8 cellular contexts compared by ENCODE assay signal in genomic region chr17:35117984-35118383, GRCh38. TPM values are rescaled to one million over a fixed set of nuclear protein-coding genes. Genes with fewer than 3 reads are reported as not detected.
DNase-seq lines count a peak whose midpoint lies in the region; ATAC-seq, FAIRE-seq and TF ChIP-seq lines count a peak whose summit lies in the region.

No MANE protein-coding gene starts in this region.

- no peak for TF ChIP-seq POLR2A in H54 (IDR thresholded peaks at IDR 0.05; ENCODE audit: low read depth, low read length)

- intact Hi-C loops in CD14-positive monocyte (cut with micrococcal nuclease), result loop anchor here (2.0 to 10.0 kb wide), 5 partner anchors 121 to 693 kb away; no protein-coding TSS in a partner anchor

- TF ChIP-seq CTCF in CD14-positive monocyte (IDR thresholded peaks at IDR 0.05) (peak; percentile 14), H9 (conservative IDR thresholded peaks at IDR 0.05) (0 out of 3 replicates have a peak, but pooled peaks have one; percentile 14)

- no peak overlapping the region for H3K9ac ChIP-seq in H9 (ENCODE audit: extremely low read depth, insufficient read length, low read length)

- no peak overlapping the region for H3K4me2 ChIP-seq in H9 (ENCODE audit: insufficient read depth, insufficient read length, low read length)

- no peak overlapping the region for H4K8ac ChIP-seq in H9 (replicated peaks; ENCODE audit: insufficient read length, low read depth, low read length)

- H3K27ac ChIP-seq in H9 (ENCODE audit: insufficient read length, low read depth, low read length), result no peak overlapping the region

- no peak for FAIRE-seq in H54 (lab: Jason Lieb, UNC)

- no peaks in the 10 kb centered on the region for H3K9me3 ChIP-seq in H9 (ENCODE audit: control insufficient read depth, low read depth, low read length)

- DNase-seq in CD14-positive monocyte (ENCODE audit: low spot score) (no peak), H9 (no peak), kidney glomerular epithelial cell (lab: John Stamatoyannopoulos, UW) (peak; percentile 30), DMS153 (lab: John Stamatoyannopoulos, UW) (no peak), H54 (ENCODE audit: insufficient read length, low spot score) (no peak)
- DNase-seq in activated CD4-positive, alpha-beta T cell treated with anti-CD3 and anti-CD28 coated beads for 48 hours, result peak; percentile 40

- H3K27me3 Mint-ChIP-seq in CD14-positive monocyte (ENCODE audit: low read depth in 3 of 3) (peaks cover 0 to 5% (median 4%) of the 10 kb centered on the region in 3 donors), H9 (ENCODE audit: low read depth) (peaks cover 16% of the 10 kb centered on the region)

- no peak overlapping the region for H3K14ac ChIP-seq in H9 (ENCODE audit: insufficient read depth, low read length)

- H3K9me3 Mint-ChIP-seq in CD14-positive monocyte (peaks cover 0 to 3% (median 0%) of the 10 kb centered on the region in 7 donors), H9 (no peaks in the 10 kb centered on the region)

- no peak overlapping the region for H2AFZ ChIP-seq in H9 (ENCODE audit: low read length)

- peaks cover 2% of the 10 kb centered on the region for H4K20me1 ChIP-seq in H9 (ENCODE audit: control insufficient read depth, insufficient read depth, insufficient read length)

- H2AK5ac ChIP-seq in H9 (ENCODE audit: insufficient read length, low read length), result no peak overlapping the region

- H3K23me2 ChIP-seq in H9 (ENCODE audit: insufficient read length, low read depth, low read length, poor library complexity, severe bottlenecking), result peaks cover 5% of the 10 kb centered on the region

- no peak overlapping the region for H4K5ac ChIP-seq in H9 (ENCODE audit: insufficient read length, low read depth, low read length)

- no peak overlapping the region for H2BK15ac ChIP-seq in H9 (ENCODE audit: low read depth, low read length)

- no peaks in the 10 kb centered on the region for H3K79me2 ChIP-seq in H9 (ENCODE audit: insufficient read depth, low read length)

- H3K4me1 ChIP-seq in H9 (ENCODE audit: insufficient read depth, low read length), result no peaks in the 10 kb centered on the region; the same call in 1 of the 2 replicates

- H3K56ac ChIP-seq in H9 (ENCODE audit: insufficient read length, low read depth, low read length), result no peak overlapping the region

- no peak overlapping the region for H2BK5ac ChIP-seq in H9 (ENCODE audit: insufficient read length, low read length)

- H3K27me3 ChIP-seq in H9 (ENCODE audit: insufficient read depth, low read length), result no peaks in the 10 kb centered on the region

- H3K36me3 Mint-ChIP-seq in CD14-positive monocyte (peaks cover 14 to 18% of the 10 kb centered on the region in 2 donors), H9 (ENCODE audit: insufficient read depth in 1 of 3, low read depth in 3 of 3) (peaks cover 4 to 14% (median 6%) of the 10 kb centered on the region in 3 experiments)

- peaks cover 35% of the 10 kb centered on the region for H3K4me1 Mint-ChIP-seq in CD14-positive monocyte
- H3K4me1 Mint-ChIP-seq in H9, result peaks cover 21 to 23% of the 10 kb centered on the region in 2 experiments

- ATAC-seq in HG03159 (IDR thresholded peaks at IDR 0.05; ENCODE audit: unreplicated experiment) (no peak), HG02763 (IDR thresholded peaks at IDR 0.05; ENCODE audit: unreplicated experiment) (no peak)

- no peak overlapping the region for H3K23ac ChIP-seq in H9 (ENCODE audit: insufficient read length, low read depth, low read length)

- no peak overlapping the region for H3K4ac ChIP-seq in H9 (ENCODE audit: low read depth, low read length)

- no peak overlapping the region for H2BK12ac ChIP-seq in H9 (ENCODE audit: insufficient read length, low read depth, low read length)

- H3K4me3 Mint-ChIP-seq in CD14-positive monocyte (peak overlapping the region in 1 of 2 donors; percentile 90), H9 (peak overlapping the region; percentile 53 to 81)

- H3K27ac Mint-ChIP-seq in CD14-positive monocyte (no peak overlapping the region), H9 (no peak overlapping the region; a peak in 1 of 7 replicates)

- H2BK120ac ChIP-seq in H9 (ENCODE audit: low read depth, low read length, poor library complexity, severe bottlenecking), result no peak overlapping the region

- H2BK20ac ChIP-seq in H9 (ENCODE audit: low read depth, low read length, poor library complexity, severe bottlenecking), result no peak overlapping the region

- no peaks in the 10 kb centered on the region for H3K79me1 ChIP-seq in H9 (ENCODE audit: insufficient read depth, low read depth, low read length, poor library complexity, severe bottlenecking)

- H3T11ph ChIP-seq in H9 (ENCODE audit: low read length), result no peak overlapping the region

- no peak overlapping the region for H3K18ac ChIP-seq in H9 (ENCODE audit: insufficient read length, low read depth, low read length)

- H4K91ac ChIP-seq in H9 (ENCODE audit: insufficient read length, low read depth, low read length), result no peak overlapping the region

RNA-seq across cellular contexts. Expression of gene RAD51D, which starts 1.7 kb away (rescaled TPM):
- 1 to 10 TPM; 4.4 to 6.9 TPM for polyA plus RNA-seq in CD14-positive monocyte
- total RNA-seq in H9 (2021), result 14.0 and 15.8 TPM in 2 replicates

RNA-seq across cellular contexts. Expression of gene FNDC8, which starts 3.4 kb away (rescaled TPM):
- not detected for polyA plus RNA-seq in CD14-positive monocyte
- not detected in 2 replicates for total RNA-seq in H9 (2021)

RNA-seq across cellular contexts. Expression of gene NLE1, which starts 24.1 kb away (rescaled TPM):
- 1 to 10 TPM; 1.6 to 2.2 TPM for polyA plus RNA-seq in CD14-positive monocyte
- 41.7 and 43.9 TPM in 2 replicates for total RNA-seq in H9 (2021)

RNA-seq across cellular contexts. Expression of gene UNC45B, which starts 29.6 kb away (rescaled TPM):
- polyA plus RNA-seq in CD14-positive monocyte, result not detected
- 0.07 and 0.22 TPM in 2 replicates for total RNA-seq in H9 (2021)

RNA-seq across cellular contexts. Expression of gene RFFL, which starts 54.5 kb away (rescaled TPM):
- 10 to 100 TPM; 16.1 to 24.7 TPM for polyA plus RNA-seq in CD14-positive monocyte
- total RNA-seq in H9 (2021), result 21.1 and 21.4 TPM in 2 replicates

Comparison
In these comparisons a context has a peak if more than half of its experiments do, and no peak if none do; other contexts are left out.
1. DNase-seq: peak in activated CD4-positive, alpha-beta T cell treated with anti-CD3 and anti-CD28 coated beads for 48 hours (single experiment) and kidney glomerular epithelial cell (single experiment); none in CD14-positive monocyte (single experiment), H9 (single experiment), DMS153 (single experiment) and H54 (single experiment).